In genomic region chr16:86306811-86307517, GRCh38 we compare ENCODE assay signal across 20 cellular contexts.
DNase-seq lines count a peak whose midpoint lies in the region; ATAC-seq and TF ChIP-seq lines count a peak whose summit lies in the region.
"Had no signal": no experiment of that assay in that cellular context is flagged by ENCODE, and none has a peak within 500 bp of the region (broad histone marks: within the 10 kb centered on the region; RNA-seq: fewer than 3 reads in every experiment).

No MANE protein-coding gene starts in this region.

- no peak overlapping the region for H3K4ac ChIP-seq in mesendoderm (ENCODE audit: low read depth, low read length)

- H3K79me1 ChIP-seq in mesendoderm (ENCODE audit: low read length) = no peaks in the 10 kb centered on the region

- no peaks in the 10 kb centered on the region for H3K9me2 ChIP-seq in hepatocyte (replicated peaks; ENCODE audit: insufficient read depth)

- no peak overlapping the region for H2BK5ac ChIP-seq in mesendoderm (ENCODE audit: low read length)

- TF ChIP-seq CTCF in HFF-Myc (IDR thresholded peaks at IDR 0.05; ENCODE audit: low read depth, low read length, missing control alignments) (no peak), hepatocyte (IDR thresholded peaks at IDR 0.05; ENCODE audit: poor library complexity) (no peak)

- H3K9me3 ChIP-seq in hepatocyte (ENCODE audit: low read depth) = no peaks in the 10 kb centered on the region
- H3K9me3 ChIP-seq: BLaER1, HAP-1, suprapubic skin had no signal

- DNase-seq in AG08396 (ENCODE audit: low spot score) (peak; percentile 37), HFF-Myc (ENCODE audit: extremely low read depth, low read depth) (peak; percentile 66), amniotic epithelial cell (ENCODE audit: low read depth) (peak; percentile 96), hepatocyte (ENCODE audit: low spot score) (no peak), mesendoderm (no peak), occipital lobe (lab: John Stamatoyannopoulos, UW) (no peak)
- DNase-seq: activated B cell treated with CpG ODN at 0.5 μM for 24 hours; activated CD8-positive, alpha-beta memory T cell treated with anti-CD3 and anti-CD28 coated beads for 24 hours; hippocampal formation; left colon; NCI-H774; nucleus accumbens; stimulated activated CD4-positive, alpha-beta T cell treated with anti-CD3 and anti-CD28 coated beads, Interleukin-2, amount 100 ng/mL, for 48 hours; T-helper 1 cell had no signal

- H3K23ac ChIP-seq in mesendoderm (ENCODE audit: low read length) = no peak overlapping the region

- no peak overlapping the region for H3K9ac ChIP-seq in mesendoderm (ENCODE audit: low read length)
- H3K9ac ChIP-seq: BLaER1 had no signal

- H3K79me2 ChIP-seq in hepatocyte (no peaks in the 10 kb centered on the region), mesendoderm (ENCODE audit: control insufficient read depth, insufficient read depth, low read length) (no peaks in the 10 kb centered on the region)

- H3K27me3 ChIP-seq in hepatocyte (peaks cover 4% of the 10 kb centered on the region), mesendoderm (ENCODE audit: insufficient read depth, low read length, poor library complexity) (no peaks in the 10 kb centered on the region)
- H3K27me3 ChIP-seq: BLaER1 had no signal

- no peaks in the 10 kb centered on the region for H4K20me1 ChIP-seq in hepatocyte (ENCODE audit: insufficient read depth, poor library complexity, severe bottlenecking)
- H4K20me1 ChIP-seq: BLaER1 had no signal

- H3K36me3 ChIP-seq in hepatocyte (replicated peaks; ENCODE audit: insufficient read depth, low read depth) = no peaks in the 10 kb centered on the region
- no peaks in the 10 kb centered on the region for H3K36me3 ChIP-seq in mesendoderm (ENCODE audit: control insufficient read depth, insufficient read depth, low read length)
- H3K36me3 ChIP-seq: BLaER1, HAP-1, suprapubic skin had no signal

- H3K4me1 ChIP-seq in hepatocyte (ENCODE audit: insufficient read depth) (peaks cover 5% of the 10 kb centered on the region), mesendoderm (ENCODE audit: control insufficient read depth, low read depth, low read length) (peaks cover 4% of the 10 kb centered on the region)
- H3K4me1 ChIP-seq: HAP-1, suprapubic skin had no signal

- H2AFZ ChIP-seq in hepatocyte = no peak overlapping the region

- H4K5ac ChIP-seq in mesendoderm (ENCODE audit: low read length) = no peak overlapping the region

- H2BK120ac ChIP-seq in mesendoderm (ENCODE audit: low read depth, low read length) = no peak overlapping the region

- H3K4me3 ChIP-seq in HFF-Myc (replicated peaks; ENCODE audit: low read depth, low read length) = no peak overlapping the region
- no peak overlapping the region for H3K4me3 ChIP-seq in hepatocyte
- no peak overlapping the region for H3K4me3 ChIP-seq in mesendoderm (ENCODE audit: low read length)
- H3K4me3 ChIP-seq: BLaER1, HAP-1, suprapubic skin had no signal

- H3K4me2 ChIP-seq in hepatocyte (no peak overlapping the region), mesendoderm (ENCODE audit: low read length) (no peak overlapping the region)
- H3K4me2 ChIP-seq: BLaER1 had no signal

- H3K27ac ChIP-seq in hepatocyte = peak overlapping the region; percentile 86
- no peak overlapping the region for H3K27ac ChIP-seq in mesendoderm (ENCODE audit: low read depth, low read length)
- H3K27ac ChIP-seq: BLaER1, suprapubic skin had no signal

- 78% methylated on average over 9 of the region's 9 CpGs for WGBS in hepatocyte (ENCODE audit: low lambda C conversion rate, missing lambda C conversion rate)
- WGBS in mesendoderm (ENCODE audit: extremely low coverage, insufficient coverage, low lambda C conversion rate) = no CpG with 5 or more reads among the region's 9 CpGs

- no peak overlapping the region for H2AK5ac ChIP-seq in mesendoderm (ENCODE audit: low read length)

- no peak overlapping the region for H2BK15ac ChIP-seq in mesendoderm (replicated peaks; ENCODE audit: low read depth)

- ATAC-seq in GM19395 (IDR thresholded peaks at IDR 0.05; ENCODE audit: unreplicated experiment) = no peak
- ATAC-seq in GM21529 (IDR thresholded peaks at IDR 0.05; ENCODE audit: unreplicated experiment) = no peak
- ATAC-seq: left colon, Panc1 had no signal

- H3K56ac ChIP-seq in mesendoderm (ENCODE audit: low read length) = no peak overlapping the region

- H3K18ac ChIP-seq in mesendoderm (ENCODE audit: low read length) = no peak overlapping the region

- H4K8ac ChIP-seq in mesendoderm (ENCODE audit: low read depth, low read length) = no peak overlapping the region

Comparison
In these comparisons a context has a peak if more than half of its experiments do, and no peak if none do; other contexts are left out.
1. DNase-seq: peak in AG08396 (single experiment), HFF-Myc (single experiment) and amniotic epithelial cell (single experiment); none in hepatocyte (single experiment), mesendoderm (single experiment) and occipital lobe (single experiment).